Comparison of ENCODE assay signal across 8 cellular contexts in genomic region chr4:158722917-158723793, GRCh38. TPM values are rescaled to one million over a fixed set of nuclear protein-coding genes. Genes with fewer than 3 reads are reported as not detected.
A peak's percentile ranks its signal among the peaks of the same experiment; 100 is the strongest.
DNase-seq lines count a peak whose midpoint lies in the region; ATAC-seq and TF ChIP-seq lines count a peak whose summit lies in the region.

Gene PPID (minus strand): TSS chr4:158723396. CDS start chr4:158723288, 108 bp downstream.

- H3K27ac Mint-ChIP-seq in brain = peak within 1 kb of the TSS; percentile 94 to 99 (median 96)

- TF ChIP-seq CTCF in 22Rv1 (IDR thresholded peaks at IDR 0.05) (no peak), brain (conservative IDR thresholded peaks at IDR 0.05) (no peak), sigmoid colon (IDR thresholded peaks at IDR 0.05) (no peak)

- DNase-seq in NCI-H2081 treated with DMSO at 0.1 percent for 48 hours (lab: John Stamatoyannopoulos, UW) (peak; percentile 29), UCSD-AML1 (lab: John Stamatoyannopoulos, UW; ENCODE audit: unreplicated experiment) (peak; percentile 86), iPS DF 4.7 (ENCODE audit: extremely low read depth, low spot score) (peak; percentile 38), sigmoid colon (peak; percentile 88)

- intact Hi-C loops in sigmoid colon (cut with DNase I) = loop anchor here (2.0 to 5.0 kb wide), 3 partner anchors 46 to 479 kb away; partner anchors contain the start of gene FNIP2

- H3K36me3 Mint-ChIP-seq in brain = peaks cover 33% of the 10 kb centered on the region

- H3K4me3 ChIP-seq in sigmoid colon = peak within 1 kb of the TSS; percentile 61 to 85 (median 72)

- peak within 1 kb of the TSS; percentile 93 for H3K27ac ChIP-seq in 22Rv1
- H3K27ac ChIP-seq in sigmoid colon = peak within 1 kb of the TSS; percentile 82 to 92 (median 89)

- peaks cover 25% of the 10 kb centered on the region for H3K27me3 Mint-ChIP-seq in brain

- peak; percentile 68 to 70 for TF ChIP-seq POLR2A in sigmoid colon (IDR thresholded peaks at IDR 0.05)

- peak within 1 kb of the TSS; percentile 96 to 99 (median 99) for H3K4me3 Mint-ChIP-seq in brain

- no peaks in the 10 kb centered on the region for H3K27me3 ChIP-seq in sigmoid colon

- peaks cover 39% of the 10 kb centered on the region for H3K4me1 Mint-ChIP-seq in brain

- no peaks in the 10 kb centered on the region for H3K9me3 ChIP-seq in sigmoid colon

- H3K4me1 ChIP-seq in sigmoid colon = peaks cover 0 to 14% (median 11%) of the 10 kb centered on the region in 4 donors

- WGBS in sigmoid colon, 2 donors = 0% methylated on average over 65 of the region's 65 CpGs

- H3K9me3 Mint-ChIP-seq in brain = peaks cover 0 to 3% (median 0%) of the 10 kb centered on the region in 5 experiments

- peak in 1 of 4 donors; percentile 1 for TF ChIP-seq EP300 in sigmoid colon (IDR thresholded peaks at IDR 0.05)

- peaks cover 6 to 24% (median 8%) of the 10 kb centered on the region in 4 donors for H3K36me3 ChIP-seq in sigmoid colon

- peak; percentile 88 for ATAC-seq in GM18519 (IDR thresholded peaks at IDR 0.05; ENCODE audit: low FRiP score, unreplicated experiment)
- peak; percentile 97 for ATAC-seq in HG03045 (IDR thresholded peaks at IDR 0.05; ENCODE audit: unreplicated experiment)

RNA-seq across cellular contexts. Expression of gene PPID, which starts in this region (rescaled TPM):
- 20.7 TPM for polyA plus RNA-seq in brain (ENCODE audit: insufficient read depth, low read depth, low replicate concordance)
- 10 to 100 TPM; 17.8 to 54.8 (median 28.6) TPM for total RNA-seq in sigmoid colon
- polyA plus RNA-seq in sigmoid colon = 10 to 100 TPM; 17.4 to 30.1 (median 26.6) TPM

Comparison
In these comparisons a context has a peak if more than half of its experiments do, and no peak if none do; other contexts are left out.
1. Peak in every context shown above with its lines: DNase-seq, ATAC-seq, H3K4me3 ChIP-seq and H3K27ac ChIP-seq.
2. DNase-seq: peak in every context shown above with its lines; median percentile 88 in sigmoid colon; 86 in UCSD-AML1; 38 in iPS DF 4.7; 29 in NCI-H2081 treated with DMSO at 0.1 percent for 48 hours.